In the genomic region with DNA sequence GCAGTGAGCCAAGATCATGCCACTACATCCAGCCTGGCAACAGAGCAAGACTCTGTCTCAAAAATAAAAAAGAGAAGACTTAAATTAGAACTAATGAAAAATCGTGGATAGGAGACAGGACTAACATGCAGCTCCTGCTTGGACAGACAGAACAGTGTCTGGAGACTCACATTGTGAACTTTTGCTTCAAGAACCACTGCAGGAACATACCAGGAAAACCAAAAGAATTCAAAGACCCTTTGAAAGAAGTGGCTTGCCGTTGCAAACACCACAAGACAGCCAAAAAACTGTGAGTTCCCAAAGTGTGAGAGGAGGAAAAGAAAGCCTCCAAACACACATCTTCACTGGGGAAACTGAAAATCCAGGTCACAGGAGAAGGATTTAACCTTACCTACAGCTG, we compare ENCODE assay signal across 1 cellular context.
TF ChIP-seq lines count a peak whose summit lies in the region.

No MANE protein-coding gene starts in this region.

TF ChIP-seq in GM23338, 12 proteins besides CTCF, POLR2A, EP300 and RAD21 (continued from another document):
- TF ChIP-seq CREB1 (CRISPR knock-in tag; IDR thresholded peaks at IDR 0.05; ENCODE audit: low read depth) (no peak), EZH2phosphoT487 (IDR thresholded peaks at IDR 0.05; ENCODE audit: unreplicated experiment) (no peak), NANOG (IDR thresholded peaks at IDR 0.05; ENCODE audit: borderline replicate concordance) (no peak), EZH2 (IDR thresholded peaks at IDR 0.05; ENCODE audit: low read depth, unreplicated experiment) (no peak), ZNF114 (CRISPR knock-in tag; IDR thresholded peaks at IDR 0.05) (no peak), ZNF462 (CRISPR knock-in tag; IDR thresholded peaks at IDR 0.05) (no peak), POLR2AphosphoS5 (IDR thresholded peaks at IDR 0.05; ENCODE audit: low read depth) (no peak)
